ENCODE assay signal across 8 cellular contexts in the genomic region with DNA sequence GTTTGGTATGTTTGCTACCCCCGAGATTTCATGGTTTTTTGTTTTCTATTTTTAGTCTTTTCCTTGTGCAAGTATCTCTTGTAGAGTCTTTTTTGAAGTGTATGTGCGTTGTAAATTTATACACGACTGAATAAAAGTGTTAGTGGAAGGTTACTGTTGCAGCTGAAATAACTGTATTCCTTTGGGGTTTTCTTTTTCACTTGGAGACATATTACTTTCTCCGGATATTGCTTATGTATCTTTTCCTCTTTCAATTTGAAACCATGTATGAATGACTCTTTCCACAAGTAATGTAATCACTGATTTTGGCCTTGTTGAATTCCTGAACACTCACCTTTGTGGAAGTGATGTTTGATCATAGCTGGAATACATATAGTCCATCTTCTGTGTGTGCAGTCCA. TPM values are rescaled to one million over a fixed set of nuclear protein-coding genes. Genes with fewer than 3 reads are reported as not detected.
A peak's percentile ranks its signal among the peaks of the same experiment; 100 is the strongest.
DNase-seq lines count a peak whose midpoint lies in the region; ATAC-seq and TF ChIP-seq lines count a peak whose summit lies in the region.

No MANE protein-coding gene starts in this region.

- ATAC-seq in activated CD8-positive, alpha-beta memory T cell treated with anti-CD3 and anti-CD28 coated beads, Interleukin-2, amount 10 ng/mL, durations not matched to agents 7 days and 5 days, result no peak
- no peak for ATAC-seq in activated CD8-positive, alpha-beta T cell treated with anti-CD3 and anti-CD28 coated beads, Interleukin-2, amount 10 ng/mL, durations not matched to agents 7 days and 5 days
- ATAC-seq in thoracic aorta (ENCODE audit: insufficient number of reproducible peaks, low FRiP score, low read depth), result no peak
- ATAC-seq in HG02642 (IDR thresholded peaks at IDR 0.05; ENCODE audit: poor library complexity, unreplicated experiment), result no peak
- no peak for ATAC-seq in GM19023 (IDR thresholded peaks at IDR 0.05; ENCODE audit: unreplicated experiment)

- peak overlapping the region; percentile 48 for H3K27ac ChIP-seq in iPS-20b (ENCODE audit: low read length)
- H3K27ac ChIP-seq in thoracic aorta, result peak overlapping the region; percentile 58 to 86

- H3K9me3 Mint-ChIP-seq in activated CD8-positive, alpha-beta memory T cell treated with anti-CD3 and anti-CD28 coated beads, Interleukin-2, amount 10 ng/mL, durations not matched to agents 7 days and 5 days (ENCODE audit: low read depth), result no peaks in the 10 kb centered on the region
- no peaks in the 10 kb centered on the region for H3K9me3 Mint-ChIP-seq in activated CD8-positive, alpha-beta T cell treated with anti-CD3 and anti-CD28 coated beads, Interleukin-2, amount 10 ng/mL, durations not matched to agents 7 days and 5 days (ENCODE audit: insufficient read depth)

- peak overlapping the region; percentile 96 for H3K4me3 Mint-ChIP-seq in activated CD8-positive, alpha-beta memory T cell treated with anti-CD3 and anti-CD28 coated beads, Interleukin-2, amount 10 ng/mL, durations not matched to agents 7 days and 5 days
- peak overlapping the region; percentile 98 for H3K4me3 Mint-ChIP-seq in activated CD8-positive, alpha-beta T cell treated with anti-CD3 and anti-CD28 coated beads, Interleukin-2, amount 10 ng/mL, durations not matched to agents 7 days and 5 days

- H3K4me3 ChIP-seq in iPS-20b (ENCODE audit: low read length) (peak overlapping the region; percentile 98), thoracic aorta (peak overlapping the region; percentile 79)

- H3K27me3 Mint-ChIP-seq in activated CD8-positive, alpha-beta memory T cell treated with anti-CD3 and anti-CD28 coated beads, Interleukin-2, amount 10 ng/mL, durations not matched to agents 7 days and 5 days, result no peaks in the 10 kb centered on the region
- no peaks in the 10 kb centered on the region for H3K27me3 Mint-ChIP-seq in activated CD8-positive, alpha-beta T cell treated with anti-CD3 and anti-CD28 coated beads, Interleukin-2, amount 10 ng/mL, durations not matched to agents 7 days and 5 days (ENCODE audit: low read depth)

- H3K36me3 ChIP-seq in iPS-20b (ENCODE audit: insufficient read depth, low read depth, low read length) (peaks cover 29% of the 10 kb centered on the region), thoracic aorta (no peaks in the 10 kb centered on the region)

- H3K27ac Mint-ChIP-seq in activated CD8-positive, alpha-beta memory T cell treated with anti-CD3 and anti-CD28 coated beads, Interleukin-2, amount 10 ng/mL, durations not matched to agents 7 days and 5 days, result peak overlapping the region; percentile 95
- peak overlapping the region; percentile 98 for H3K27ac Mint-ChIP-seq in activated CD8-positive, alpha-beta T cell treated with anti-CD3 and anti-CD28 coated beads, Interleukin-2, amount 10 ng/mL, durations not matched to agents 7 days and 5 days

- no peak for TF ChIP-seq CTCF in thoracic aorta (IDR thresholded peaks at IDR 0.05)

- H3K36me3 Mint-ChIP-seq in activated CD8-positive, alpha-beta memory T cell treated with anti-CD3 and anti-CD28 coated beads, Interleukin-2, amount 10 ng/mL, durations not matched to agents 7 days and 5 days, result peaks cover 23% of the 10 kb centered on the region
- H3K36me3 Mint-ChIP-seq in activated CD8-positive, alpha-beta T cell treated with anti-CD3 and anti-CD28 coated beads, Interleukin-2, amount 10 ng/mL, durations not matched to agents 7 days and 5 days (ENCODE audit: low read depth), result peaks cover 36% of the 10 kb centered on the region

- H3K4me1 Mint-ChIP-seq in activated CD8-positive, alpha-beta memory T cell treated with anti-CD3 and anti-CD28 coated beads, Interleukin-2, amount 10 ng/mL, durations not matched to agents 7 days and 5 days, result peaks cover 49% of the 10 kb centered on the region
- H3K4me1 Mint-ChIP-seq in activated CD8-positive, alpha-beta T cell treated with anti-CD3 and anti-CD28 coated beads, Interleukin-2, amount 10 ng/mL, durations not matched to agents 7 days and 5 days (ENCODE audit: low read depth), result peaks cover 55% of the 10 kb centered on the region

- CTCF ChIA-PET in activated CD8-positive, alpha-beta memory T cell treated with anti-CD3 and anti-CD28 coated beads, Interleukin-2, amount 10 ng/mL, durations not matched to agents 7 days and 5 days (lab: Charles Lee), result interaction anchor here (4.0 kb wide), 1 partner anchor 69 kb away, joined by 19 read pairs; a partner anchor contains a TSS
- CTCF ChIA-PET in activated CD8-positive, alpha-beta T cell treated with anti-CD3 and anti-CD28 coated beads, Interleukin-2, amount 10 ng/mL, durations not matched to agents 7 days and 5 days (lab: Charles Lee), result interaction anchor here (1.4 kb wide), 1 partner anchor 650 kb away, joined by 3 read pairs; no protein-coding TSS in a partner anchor

- H3K9me3 ChIP-seq in iPS-20b (ENCODE audit: insufficient read depth, low read depth, low read length) (no peaks in the 10 kb centered on the region), thoracic aorta (no peaks in the 10 kb centered on the region)

- POLR2A ChIA-PET in activated CD8-positive, alpha-beta T cell treated with anti-CD3 and anti-CD28 coated beads, Interleukin-2, amount 10 ng/mL, durations not matched to agents 7 days and 5 days (lab: Charles Lee), result interaction anchor here (0.9 to 4.2 kb wide), 2 partner anchors 10 to 69 kb away, joined by 3 to 22 read pairs; a partner anchor contains a TSS

- peak overlapping the region; percentile 96 for H3K9ac ChIP-seq in iPS-20b (ENCODE audit: low read depth, low read length)

- H3K27me3 ChIP-seq in iPS-20b (ENCODE audit: insufficient read depth, low read length) (peaks cover 5% of the 10 kb centered on the region; the same call in 1 of the 2 replicates), thoracic aorta (replicated peaks; ENCODE audit: insufficient read depth) (no peaks in the 10 kb centered on the region)

- peaks cover 11% of the 10 kb centered on the region; the same call in 1 of the 2 replicates for H3K4me1 ChIP-seq in iPS-20b (ENCODE audit: insufficient read depth, low read length)
- H3K4me1 ChIP-seq in thoracic aorta (ENCODE audit: control insufficient read depth in 1 of 2, low read depth in 2 of 2), result peaks cover 29 to 42% of the 10 kb centered on the region in 2 donors

- no peak for DNase-seq in activated CD8-positive, alpha-beta memory T cell treated with anti-CD3 and anti-CD28 coated beads, Interleukin-2, amount 10 ng/mL, durations not matched to agents 7 days and 5 days
- DNase-seq in activated CD8-positive, alpha-beta memory T cell treated with anti-CD3 and anti-CD28 coated beads, Interleukin-2, amount 50 U/mL, for 4 hours, result no peak
- DNase-seq in activated CD8-positive, alpha-beta T cell treated with anti-CD3 and anti-CD28 coated beads, Interleukin-2, amount 10 ng/mL, durations not matched to agents 7 days and 5 days, result no peak
- DNase-seq in thoracic aorta (ENCODE audit: low spot score) (no peak), activated gamma-delta T cell (lab: John Stamatoyannopoulos, UW) (no peak)

RNA-seq across cellular contexts. Expression of a gene that starts 1.0 kb away (rescaled TPM):
- 10 to 100 TPM; 13.5 to 18.7 TPM for total RNA-seq in activated CD8-positive, alpha-beta memory T cell treated with anti-CD3 and anti-CD28 coated beads, Interleukin-2, amount 10 ng/mL, durations not matched to agents 7 days and 5 days
- total RNA-seq in activated CD8-positive, alpha-beta T cell treated with anti-CD3 and anti-CD28 coated beads, Interleukin-2, amount 10 ng/mL, durations not matched to agents 7 days and 5 days, result 10 to 100 TPM; 17.2 to 17.5 TPM
- 10 to 100 TPM in 1 of 2 donors, 1 to 10 TPM in 1; 8.5 to 26.9 TPM for total RNA-seq in thoracic aorta

RNA-seq across cellular contexts. Expression of a gene that starts 1.1 kb away (rescaled TPM):
- total RNA-seq in activated CD8-positive, alpha-beta memory T cell treated with anti-CD3 and anti-CD28 coated beads, Interleukin-2, amount 10 ng/mL, durations not matched to agents 7 days and 5 days, result 10 to 100 TPM; 24.9 to 29.7 TPM
- 10 to 100 TPM; 30.2 to 30.7 TPM for total RNA-seq in activated CD8-positive, alpha-beta T cell treated with anti-CD3 and anti-CD28 coated beads, Interleukin-2, amount 10 ng/mL, durations not matched to agents 7 days and 5 days
- 10 to 100 TPM; 21.5 to 29.8 TPM for total RNA-seq in thoracic aorta
